Comparison of ENCODE assay signal across 8 cellular contexts in genomic region chr10:931326-932318, GRCh38. TPM values are rescaled to one million over a fixed set of nuclear protein-coding genes. Genes with fewer than 3 reads are reported as not detected.
A peak's percentile ranks its signal among the peaks of the same experiment; 100 is the strongest.
DNase-seq lines count a peak whose midpoint lies in the region; ATAC-seq and TF ChIP-seq lines count a peak whose summit lies in the region.

LARP4B (minus strand) TSS chr10:931705; CDS start chr10:885721, 45,984 bp downstream.

- in situ Hi-C loops in astrocyte of the cerebellum (cut with HindIII; ENCODE audit: low sequenced_read_pairs), result no loop called here

- H3K9ac ChIP-seq in rectal smooth muscle tissue (ENCODE audit: low read length), result peak within 1 kb of the TSS; percentile 78

- H3K27ac ChIP-seq in rectal smooth muscle tissue (ENCODE audit: low read depth, low read length) (peak within 1 kb of the TSS; percentile 95), vagina (peak within 1 kb of the TSS; percentile 99)

- peak in 1 of 2 donors; percentile 68 for TF ChIP-seq POLR2A in vagina (IDR thresholded peaks at IDR 0.05)

- intact Hi-C loops in vagina (cut with DNase I), result loop anchor here (5.0 to 10.0 kb wide), 2 partner anchors 56 to 123 kb away; partner anchors contain the start of genes GTPBP4 and WDR37

- no peaks in the 10 kb centered on the region for H3K36me3 ChIP-seq in rectal smooth muscle tissue (ENCODE audit: control insufficient read depth, insufficient read depth, low read length)
- no peaks in the 10 kb centered on the region for H3K36me3 ChIP-seq in vagina

- H3K4me1 ChIP-seq in rectal smooth muscle tissue (ENCODE audit: control insufficient read depth, insufficient read depth, low read length) (peaks cover 5% of the 10 kb centered on the region), vagina (peaks cover 52% of the 10 kb centered on the region)

- no peaks in the 10 kb centered on the region for H3K9me3 ChIP-seq in vagina

- peak; percentile 90 for ATAC-seq in GM18517 (IDR thresholded peaks at IDR 0.05; ENCODE audit: unreplicated experiment)
- ATAC-seq in HG03039 (IDR thresholded peaks at IDR 0.05; ENCODE audit: unreplicated experiment), result peak; percentile 89

- H3K27me3 ChIP-seq in rectal smooth muscle tissue (ENCODE audit: control insufficient read depth, insufficient read depth, low read length) (no peaks in the 10 kb centered on the region), vagina (no peaks in the 10 kb centered on the region)

- DNase-seq in NCI-H2081 (lab: John Stamatoyannopoulos, UW), result peak; percentile 86 to 94
- DNase-seq in T-helper 9 cell, result peak; percentile 92
- DNase-seq in astrocyte of the cerebellum (ENCODE audit: low read depth), result peak; percentile 94
- DNase-seq in hepatic stellate cell (ENCODE audit: low spot score), result peak; percentile 99
- DNase-seq in vagina (ENCODE audit: extremely low spot score in 2 of 2), result peak in 1 of 2 donors; percentile 96

- TF ChIP-seq CTCF in astrocyte of the cerebellum (IDR thresholded peaks at IDR 0.05; ENCODE audit: low read depth, low read length, missing control alignments) (no peak), vagina (IDR thresholded peaks at IDR 0.05) (no peak)

- H3K4me3 ChIP-seq in astrocyte of the cerebellum (ENCODE audit: low read depth, low read length) (peak within 1 kb of the TSS; percentile 48), rectal smooth muscle tissue (ENCODE audit: low read length) (peak within 1 kb of the TSS; percentile 84), vagina (peak within 1 kb of the TSS; percentile 89 to 91)

RNA-seq across cellular contexts. Expression of gene LARP4B, which starts in this region (rescaled TPM):
- 78.3 TPM for total RNA-seq in vagina
